ENCODE assay signal across 14 cellular contexts in genomic region chr1:916173-917075, GRCh38. TPM values are rescaled to one million over a fixed set of nuclear protein-coding genes. Genes with fewer than 3 reads are reported as not detected.
DNase-seq lines count a peak whose midpoint lies in the region; ATAC-seq, FAIRE-seq and TF ChIP-seq lines count a peak whose summit lies in the region.
"Had no signal": no experiment of that assay in that cellular context is flagged by ENCODE, and none has a peak within 500 bp of the region (broad histone marks: within the 10 kb centered on the region; RNA-seq: fewer than 3 reads in every experiment).

No MANE protein-coding gene starts in this region.

- no peak overlapping the region for H2BK12ac ChIP-seq in H1 (ENCODE audit: low read depth, low read length)

- no peak overlapping the region for H4K91ac ChIP-seq in H1 (replicated peaks; ENCODE audit: insufficient read length, low read length)

- 82% methylated on average over 29 of the region's 31 CpGs; no CpG with 5 or more reads in 1 of the 2 experiments for WGBS in H1 (ENCODE audit: extremely low coverage in 1 of 2, insufficient coverage in 1 of 2, insufficient read length in 1 of 2, insufficient replicate concordance in 2 of 2, low coverage in 1 of 2, low lambda C conversion rate in 2 of 2, missing lambda C conversion rate in 1 of 2), 2 experiments

- H3K4me1 ChIP-seq in H1 (replicated peaks in 1 of 4; ENCODE audit: control insufficient read depth in 3 of 4, insufficient read depth in 4 of 4, low read length in 3 of 4), result peaks cover 0 to 11% (median 8%) of the 10 kb centered on the region in 4 experiments; a peak in 6 of 7 replicates

- H3K14ac ChIP-seq in H1 (ENCODE audit: insufficient read length), result no peak overlapping the region

- TF ChIP-seq RAD21 in H1 (IDR thresholded peaks at IDR 0.05 in 1 of 2, conservative IDR thresholded peaks at IDR 0.05 in 1 of 2; ENCODE audit: low read depth in 2 of 2, low read length in 2 of 2), result no peak

- TF ChIP-seq EP300 in H1 (IDR thresholded peaks at IDR 0.05; ENCODE audit: borderline replicate concordance in 1 of 2, low read depth in 2 of 2, low read length in 2 of 2), result no peak

- H3K56ac ChIP-seq in H1 (replicated peaks; ENCODE audit: insufficient read length, low read depth, low read length), result no peak overlapping the region

- POLR2A ChIA-PET in H1 (lab: Charles Lee; ENCODE audit: partially characterized antibody), result interaction anchor here (1.1 to 1.3 kb wide), 3 partner anchors 10 to 25 kb away, joined by 3 read pairs; no protein-coding TSS in a partner anchor

- no peak overlapping the region for H3K27ac ChIP-seq in H1 (ENCODE audit: low read depth, low read length)
- H3K27ac ChIP-seq: colonic mucosa, thoracic aorta had no signal

- no peak overlapping the region for H2AK5ac ChIP-seq in H1 (ENCODE audit: low read depth, low read length)

- H3K9ac ChIP-seq in H1 (replicated peaks in 1 of 4; ENCODE audit: extremely low read depth in 1 of 4, low read depth in 3 of 4, low read length in 3 of 4), result no peak overlapping the region

- H3K4me3 ChIP-seq in H1 (ENCODE audit: extremely low read depth in 1 of 4, insufficient read depth in 2 of 4, low read depth in 3 of 4, low read length in 4 of 4), result no peak overlapping the region
- H3K4me3 ChIP-seq: colonic mucosa, thoracic aorta had no signal

- H3K79me2 ChIP-seq in H1 (ENCODE audit: control insufficient read depth in 1 of 2, insufficient read depth in 2 of 2, low read length in 2 of 2), result no peaks in the 10 kb centered on the region

- H2BK120ac ChIP-seq in H1 (replicated peaks; ENCODE audit: low read depth, low read length), result no peak overlapping the region

- no peak overlapping the region for H2BK15ac ChIP-seq in H1 (ENCODE audit: low read length)

- TF ChIP-seq CTCF in H1 (IDR thresholded peaks at IDR 0.05; ENCODE audit: control extremely low read depth in 1 of 3, insufficient read depth in 1 of 3, low read depth in 1 of 3, low read length in 3 of 3) (no peak), omental fat pad (IDR thresholded peaks at IDR 0.05) (no peak)

- H2BK5ac ChIP-seq in H1 (ENCODE audit: low read depth, low read length), result no peak overlapping the region

- no peak overlapping the region for H3K4me2 ChIP-seq in H1 (ENCODE audit: insufficient read depth in 1 of 2, low read depth in 2 of 2, low read length in 2 of 2)

- H3K23ac ChIP-seq in H1 (ENCODE audit: insufficient read length), result no peak overlapping the region

- peak; percentile 39 for DNase-seq in COR-L47 (lab: John Stamatoyannopoulos, UW)
- DNase-seq in HT-29 (ENCODE audit: low spot score), result peak; percentile 0
- no peak for DNase-seq in H1 (ENCODE audit: low read depth in 1 of 2, low spot score in 2 of 2)
- no peak for DNase-seq in omental fat pad (ENCODE audit: low spot score)
- DNase-seq in T-helper 9 cell, result no peak
- no peak for DNase-seq in AG08395 (ENCODE audit: low spot score)
- DNase-seq: colonic mucosa, NCI-H1694 treated with DMSO at 0.1 percent for 48 hours, T-helper 17 cell had no signal

- TF ChIP-seq POLR2A in H1 (IDR thresholded peaks at IDR 0.05; ENCODE audit: control extremely low read depth in 1 of 2, low read depth in 2 of 2, low read length in 2 of 2), result no peak

- no peaks in the 10 kb centered on the region for H3K79me1 ChIP-seq in H1 (ENCODE audit: low read depth, low read length)

- peak; percentile 45 for ATAC-seq in omental fat pad (ENCODE audit: low FRiP score)
- no peak for ATAC-seq in HG03469 (IDR thresholded peaks at IDR 0.05; ENCODE audit: unreplicated experiment)
- ATAC-seq in GM19463 (IDR thresholded peaks at IDR 0.05; ENCODE audit: unreplicated experiment), result no peak
- ATAC-seq: sciatic nerve, T-helper 17 cell had no signal

- peak overlapping the region; percentile 21 for H4K8ac ChIP-seq in H1 (ENCODE audit: extremely low read depth, insufficient read depth, low read length)

- no peak overlapping the region for H3K4ac ChIP-seq in H1 (replicated peaks; ENCODE audit: insufficient read length, low read depth, low read length)

- FAIRE-seq in H1 (lab: Jason Lieb, UNC), result no peak

- H4K5ac ChIP-seq in H1 (ENCODE audit: insufficient read length, low read depth, low read length), result no peak overlapping the region

- H3K23me2 ChIP-seq in H1 (ENCODE audit: low read depth, low read length), result no peaks in the 10 kb centered on the region

- no peak overlapping the region for H2BK20ac ChIP-seq in H1 (ENCODE audit: low read length)

- CTCF ChIA-PET in H1 (lab: Charles Lee; ENCODE audit: partially characterized antibody), result interaction anchor here (1.1 to 2.5 kb wide), 4 partner anchors 11 to 68 kb away, joined by 4 to 14 read pairs (median 5); no protein-coding TSS in a partner anchor

- H3K36me3 ChIP-seq in H1 (ENCODE audit: control insufficient read depth in 2 of 4, insufficient read depth in 4 of 4, low read length in 3 of 4), result no peaks in the 10 kb centered on the region
- H3K36me3 ChIP-seq: colonic mucosa, thoracic aorta had no signal

- H3K9me3 ChIP-seq in H1 (ENCODE audit: insufficient read depth in 2 of 2, low read depth in 1 of 2, low read length in 1 of 2), result no peaks in the 10 kb centered on the region; a peak in 1 of 4 replicates
- H3K9me3 ChIP-seq: colonic mucosa, thoracic aorta had no signal

- peaks cover 17 to 94% (median 70%) of the 10 kb centered on the region in 4 experiments for H3K27me3 ChIP-seq in H1 (replicated peaks in 1 of 4; ENCODE audit: control insufficient read depth in 3 of 4, extremely low read depth in 1 of 4, insufficient read depth in 3 of 4, low read length in 3 of 4)

- no peak overlapping the region for H3K18ac ChIP-seq in H1 (ENCODE audit: extremely low read depth, low read length)

- no peak overlapping the region for H2AFZ ChIP-seq in H1 (ENCODE audit: low read length)

- peaks cover 6 to 15% of the 10 kb centered on the region in 2 experiments for H4K20me1 ChIP-seq in H1 (replicated peaks in 1 of 2; ENCODE audit: control insufficient read depth in 1 of 2, insufficient read depth in 2 of 2, low read length in 2 of 2)

TF ChIP-seq in H1, 55 proteins besides CTCF, POLR2A, EP300 and RAD21 (continues in another document):
- TF ChIP-seq CREB1 (IDR thresholded peaks at IDR 0.05), result no peak
- TF ChIP-seq POU5F1 (IDR thresholded peaks at IDR 0.05; ENCODE audit: low read depth, low read length), result no peak
- TF ChIP-seq SIRT6 (IDR thresholded peaks at IDR 0.05; ENCODE audit: low read length), result no peak
- no peak for TF ChIP-seq KDM4A (IDR thresholded peaks at IDR 0.05; ENCODE audit: low read depth, low read length, severe bottlenecking)
- TF ChIP-seq BACH1 (IDR thresholded peaks at IDR 0.05; ENCODE audit: low read length), result no peak
- no peak for TF ChIP-seq EZH2 (IDR thresholded peaks at IDR 0.05; ENCODE audit: low read depth, low read length, severe bottlenecking)

RNA-seq across cellular contexts. Expression of gene SAMD11, which starts 7.3 kb away (rescaled TPM):
- 0.10 TPM in 1 of 2 replicates, not detected in the other for total RNA-seq in HT-29 (2014; rRNA removed; shearing (Covaris generic))
- total RNA-seq in H1 (2021; fragmentation: NEBNext Ultra II Directional; extraction: Animal tissue kit (Norgen Biotek cat#: 25700)), result 0.25 and 0.30 TPM in 2 replicates
- 0.18 and 0.66 TPM in 2 replicates for polyA plus RNA-seq in H1 (2011; rRNA removed)
- polyA plus RNA-seq in H1 (2011; cell fraction: cytosol; rRNA removed), result 0.74 TPM
- polyA plus RNA-seq in H1 (2011; cell fraction: nucleus; rRNA removed), result 2.3 TPM
- polyA plus RNA-seq in H1 (2012, experiment 1 of 2), result 0.13 to 0.43 TPM (median 0.25 TPM) in 3 of 4 replicates, not detected in the other
- polyA plus RNA-seq in H1 (2012, experiment 2 of 2), result 1.7 TPM
- polyA plus RNA-seq in H1 (2013, experiment 1 of 2), result 0.06 TPM
- polyA plus RNA-seq in H1 (2013, experiment 2 of 2), result 0.06 TPM
- polyA minus RNA-seq in H1 (2011; rRNA and poly(A)+ RNA removed), result 0.10 TPM in 1 of 2 replicates, not detected in the other
- 11.0 TPM for polyA minus RNA-seq in H1 (2011; cell fraction: cytosol; rRNA and poly(A)+ RNA removed)
- 1.3 TPM for polyA minus RNA-seq in H1 (2011; cell fraction: nucleus; rRNA and poly(A)+ RNA removed)
- 1 to 10 TPM in 3 of 4 donors, under 1 TPM in 1; 0.96 to 7.7 (median 1.3) TPM for total RNA-seq in omental fat pad
- total RNA-seq: mononuclear cell, T-helper 17 cell had no signal

RNA-seq across cellular contexts. Expression of gene NOC2L, which starts 42.6 kb away (rescaled TPM):
- total RNA-seq in HT-29 (2014; rRNA removed; shearing (Covaris generic)), result 223 and 226 TPM in 2 replicates
- total RNA-seq in H1 (2021; fragmentation: NEBNext Ultra II Directional; extraction: Animal tissue kit (Norgen Biotek cat#: 25700)), result 130 TPM in 2 replicates
- polyA plus RNA-seq in H1 (2011; rRNA removed), result 74.7 and 115 TPM in 2 replicates
- polyA plus RNA-seq in H1 (2011; cell fraction: cytosol; rRNA removed), result 102 TPM
- polyA plus RNA-seq in H1 (2011; cell fraction: nucleus; rRNA removed), result 134 TPM
- polyA plus RNA-seq in H1 (2012, experiment 1 of 2), result 82.3 to 121 TPM (median 117 TPM) in 4 replicates
- polyA plus RNA-seq in H1 (2012, experiment 2 of 2), result 111 TPM
- polyA plus RNA-seq in H1 (2013, experiment 1 of 2), result 70.9 TPM
- polyA plus RNA-seq in H1 (2013, experiment 2 of 2), result 66.0 TPM
- polyA minus RNA-seq in H1 (2011; rRNA and poly(A)+ RNA removed), result 83.7 and 85.6 TPM in 2 replicates
- polyA minus RNA-seq in H1 (2011; cell fraction: cytosol; rRNA and poly(A)+ RNA removed), result 73.3 TPM
- 46.5 TPM for polyA minus RNA-seq in H1 (2011; cell fraction: nucleus; rRNA and poly(A)+ RNA removed)
- total RNA-seq in omental fat pad, result 10 to 100 TPM; 29.2 to 63.5 (median 31.3) TPM

RNA-seq across cellular contexts. Expression of gene KLHL17, which starts 44.0 kb away (rescaled TPM):
- 33.4 and 44.4 TPM in 2 replicates for total RNA-seq in HT-29 (2014; rRNA removed; shearing (Covaris generic))
- 30.1 and 32.6 TPM in 2 replicates for total RNA-seq in H1 (2021; fragmentation: NEBNext Ultra II Directional; extraction: Animal tissue kit (Norgen Biotek cat#: 25700))
- polyA plus RNA-seq in H1 (2011; rRNA removed), result 36.1 and 62.3 TPM in 2 replicates
- 40.0 TPM for polyA plus RNA-seq in H1 (2011; cell fraction: cytosol; rRNA removed)
- 508 TPM for polyA plus RNA-seq in H1 (2011; cell fraction: nucleus; rRNA removed)
- polyA plus RNA-seq in H1 (2012, experiment 1 of 2), result 23.1 to 39.3 TPM (median 34.1 TPM) in 4 replicates
- 21.6 TPM for polyA plus RNA-seq in H1 (2012, experiment 2 of 2)
- 30.7 TPM for polyA plus RNA-seq in H1 (2013, experiment 1 of 2)
- 26.7 TPM for polyA plus RNA-seq in H1 (2013, experiment 2 of 2)
- 5.8 and 7.8 TPM in 2 replicates for polyA minus RNA-seq in H1 (2011; rRNA and poly(A)+ RNA removed)
- 14.6 TPM for polyA minus RNA-seq in H1 (2011; cell fraction: cytosol; rRNA and poly(A)+ RNA removed)
- 47.3 TPM for polyA minus RNA-seq in H1 (2011; cell fraction: nucleus; rRNA and poly(A)+ RNA removed)
- total RNA-seq in omental fat pad, result 1 to 10 TPM; 3.4 to 6.8 (median 6.2) TPM

RNA-seq across cellular contexts. Expression of gene PLEKHN1, which starts 49.9 kb away (rescaled TPM):
- 2.4 and 9.3 TPM in 2 replicates for total RNA-seq in HT-29 (2014; rRNA removed; shearing (Covaris generic))
- total RNA-seq in H1 (2021; fragmentation: NEBNext Ultra II Directional; extraction: Animal tissue kit (Norgen Biotek cat#: 25700)), result 1.5 TPM in 2 replicates
- polyA plus RNA-seq in H1 (2011; rRNA removed), result 0.39 and 1.2 TPM in 2 replicates
- 0.65 TPM for polyA plus RNA-seq in H1 (2011; cell fraction: cytosol; rRNA removed)
- 4.0 TPM for polyA plus RNA-seq in H1 (2011; cell fraction: nucleus; rRNA removed)
- polyA plus RNA-seq in H1 (2012, experiment 1 of 2), result 0.94 to 1.3 TPM (median 1.00 TPM) in 4 replicates
- 0.51 TPM for polyA plus RNA-seq in H1 (2012, experiment 2 of 2)
- 1.1 TPM for polyA plus RNA-seq in H1 (2013, experiment 1 of 2)
- polyA plus RNA-seq in H1 (2013, experiment 2 of 2), result 1.3 TPM
- polyA minus RNA-seq in H1 (2011; rRNA and poly(A)+ RNA removed), result 0.06 and 0.10 TPM in 2 replicates
- polyA minus RNA-seq in H1 (2011; cell fraction: cytosol; rRNA and poly(A)+ RNA removed), result 0.88 TPM
- polyA minus RNA-seq in H1 (2011; cell fraction: nucleus; rRNA and poly(A)+ RNA removed), result 1.3 TPM
- under 1 TPM in 3 of 4 donors, not detected in 1; 0.19 to 0.48 (median 0.25) TPM for total RNA-seq in omental fat pad

Comparison
In these comparisons a context has a peak if more than half of its experiments do, and no peak if none do; other contexts are left out.
1. DNase-seq: peak in COR-L47 (single experiment) and HT-29 (single experiment); none in H1 (0 of 2), omental fat pad (single experiment), T-helper 9 cell (single experiment) and AG08395 (single experiment).